ENCODE assay signal across 8 cellular contexts in genomic region chr12:3275171-3276041, GRCh38.
DNase-seq lines count a peak whose midpoint lies in the region; ATAC-seq and TF ChIP-seq lines count a peak whose summit lies in the region.

No MANE protein-coding gene starts in this region.

- ATAC-seq in HG02981 (IDR thresholded peaks at IDR 0.05; ENCODE audit: unreplicated experiment) (peak; percentile 53), naive B cell (ENCODE audit: low read depth in 2 of 2) (peak; percentile 70 to 73)

- DNase-seq in CMK (ENCODE audit: low read depth) = peak; percentile 22
- DNase-seq in NOMO-1 treated with dmso at 0.1 percent for 144 hours (lab: John Stamatoyannopoulos, UW; ENCODE audit: unreplicated experiment) = peak; percentile 9
- peak; percentile 93 for DNase-seq in activated CD8-positive, alpha-beta memory T cell treated with anti-CD3 and anti-CD28 coated beads, Interleukin-2, amount 50 U/mL, for 48 hours
- DNase-seq in epithelial cell of esophagus (ENCODE audit: low read depth) = peak; percentile 63
- DNase-seq in naive B cell = peak; percentile 52
- peak; percentile 7 to 43 for DNase-seq in stimulated activated CD8-positive, alpha-beta memory T cell treated with anti-CD3 and anti-CD28 coated beads, Interleukin-7, amount 100 ng/mL, for 4 hours (ENCODE audit: low read depth in 2 of 2)
- DNase-seq in mesenteric fat pad (ENCODE audit: low spot score) = no peak

- no peak overlapping the region for H3K4me3 ChIP-seq in epithelial cell of esophagus (ENCODE audit: low read length)

- peaks cover 4 to 7% (median 5%) of the 10 kb centered on the region in 3 donors for H3K4me1 Mint-ChIP-seq in naive B cell

- H3K27ac Mint-ChIP-seq in naive B cell = peak overlapping the region in 2 of 6 donors; percentile 32 to 38

- peaks cover 6 to 75% (median 56%) of the 10 kb centered on the region in 3 donors for H3K27me3 Mint-ChIP-seq in naive B cell

- peak; percentile 94 for TF ChIP-seq CTCF in epithelial cell of esophagus (IDR thresholded peaks at IDR 0.05; ENCODE audit: insufficient read depth, low read depth, low read length, missing control alignments)

- no peaks in the 10 kb centered on the region for H3K36me3 Mint-ChIP-seq in naive B cell

- peak overlapping the region in 1 of 8 donors; percentile 75 for H3K4me3 Mint-ChIP-seq in naive B cell

- H3K9me3 Mint-ChIP-seq in naive B cell = no peaks in the 10 kb centered on the region
